1 cellular context compared by ENCODE assay signal in genomic region chrX:86014421-86014820, GRCh38.
TF ChIP-seq lines count a peak whose summit lies in the region.

No MANE protein-coding gene starts in this region.

TF ChIP-seq in GM23338, 12 proteins besides CTCF, POLR2A, EP300 and RAD21 (continued from another document):
- no peak for TF ChIP-seq ZNF462 (CRISPR knock-in tag; IDR thresholded peaks at IDR 0.05)
- TF ChIP-seq ETS1 (IDR thresholded peaks at IDR 0.05), result no peak
- no peak for TF ChIP-seq JUNB (IDR thresholded peaks at IDR 0.05; ENCODE audit: unreplicated experiment)
- no peak for TF ChIP-seq EZH2 (IDR thresholded peaks at IDR 0.05; ENCODE audit: low read depth, unreplicated experiment)
- no peak for TF ChIP-seq CREB1 (CRISPR knock-in tag; IDR thresholded peaks at IDR 0.05; ENCODE audit: low read depth)
- TF ChIP-seq STAT1 (IDR thresholded peaks at IDR 0.05; ENCODE audit: unreplicated experiment), result no peak
